Comparison of ENCODE assay signal across 8 cellular contexts in the genomic region with DNA sequence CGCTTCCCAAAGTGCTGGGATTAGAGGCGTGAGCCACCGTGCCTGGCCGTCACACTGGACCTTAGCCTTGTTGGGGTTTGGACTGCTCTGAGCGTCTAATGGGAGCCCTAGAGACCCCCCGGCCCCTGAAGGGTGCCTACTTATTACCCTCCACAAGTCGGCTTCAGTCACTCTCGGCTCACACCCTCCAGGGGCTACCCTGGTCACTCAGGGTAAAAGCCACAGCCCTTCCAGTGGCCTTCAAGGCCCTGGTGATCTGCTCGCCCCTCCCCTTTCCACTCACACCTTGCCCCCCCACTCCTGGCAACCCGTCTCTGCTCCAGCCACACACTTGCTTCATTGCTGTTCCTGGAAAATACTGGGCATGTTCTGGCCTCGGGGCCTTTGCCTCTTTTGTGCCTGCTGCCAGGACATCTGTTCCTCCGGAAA. TPM values are rescaled to one million over a fixed set of nuclear protein-coding genes. Genes with fewer than 3 reads are reported as not detected.
A peak's percentile ranks its signal among the peaks of the same experiment; 100 is the strongest.
DNase-seq lines count a peak whose midpoint lies in the region; ATAC-seq, FAIRE-seq and TF ChIP-seq lines count a peak whose summit lies in the region.

No MANE protein-coding gene starts in this region.

- no peak overlapping the region for H2BK120ac ChIP-seq in H1 (replicated peaks; ENCODE audit: low read depth, low read length)

- H3K56ac ChIP-seq in H1 (replicated peaks; ENCODE audit: insufficient read length, low read depth, low read length), result no peak overlapping the region

- H2AK5ac ChIP-seq in H1 (ENCODE audit: low read depth, low read length), result no peak overlapping the region

- H3K9me3 Mint-ChIP-seq in neural progenitor cell, result no peaks in the 10 kb centered on the region

- no peak overlapping the region for H4K5ac ChIP-seq in H1 (ENCODE audit: insufficient read length, low read depth, low read length)

- H3K18ac ChIP-seq in H1 (ENCODE audit: extremely low read depth, low read length), result no peak overlapping the region

- H2BK5ac ChIP-seq in H1 (ENCODE audit: low read depth, low read length), result peak overlapping the region; percentile 78; the same call in 1 of the 2 replicates

- WGBS in H1 (ENCODE audit: extremely low coverage in 1 of 2, insufficient coverage in 1 of 2, insufficient read length in 1 of 2, insufficient replicate concordance in 2 of 2, low coverage in 1 of 2, low lambda C conversion rate in 2 of 2, missing lambda C conversion rate in 1 of 2), 2 experiments, result 74% methylated on average over 12 of the region's 12 CpGs; no CpG with 5 or more reads in 1 of the 2 experiments

- CTCF ChIA-PET in H1 (lab: Charles Lee; ENCODE audit: partially characterized antibody), result interaction anchor here (1.2 to 7.9 kb wide), 5 partner anchors 9 to 120 kb away, joined by 4 to 48 read pairs (median 8); no protein-coding TSS in a partner anchor

- peak overlapping the region; percentile 34 for H3K4me3 ChIP-seq in GM12864 (ENCODE audit: low read depth, low read length)
- H3K4me3 ChIP-seq in H1 (ENCODE audit: extremely low read depth in 1 of 4, insufficient read depth in 2 of 4, low read depth in 3 of 4, low read length in 4 of 4), result peak overlapping the region in 3 of 4 experiments; percentile 22 to 54 (median 36); a peak in 5 of 8 replicates
- H3K4me3 ChIP-seq in neural progenitor cell, result peak overlapping the region; percentile 59
- H3K4me3 ChIP-seq in MG63, result no peak overlapping the region

- peaks cover 9% of the 10 kb centered on the region for H3K27me3 Mint-ChIP-seq in neural progenitor cell (ENCODE audit: insufficient read depth, low read depth)

- peak overlapping the region; percentile 63; the same call in 1 of the 2 replicates for H4K8ac ChIP-seq in H1 (ENCODE audit: extremely low read depth, insufficient read depth, low read length)

- peak overlapping the region; percentile 79 for H3K4me3 Mint-ChIP-seq in neural progenitor cell

- H3K4me1 ChIP-seq in H1 (replicated peaks in 1 of 4; ENCODE audit: control insufficient read depth in 3 of 4, insufficient read depth in 4 of 4, low read length in 3 of 4), result peaks cover 0 to 12% (median 5%) of the 10 kb centered on the region in 4 experiments; a peak in 6 of 7 replicates
- H3K4me1 ChIP-seq in neural progenitor cell, result peaks cover 2% of the 10 kb centered on the region

- H3K23ac ChIP-seq in H1 (ENCODE audit: insufficient read length), result no peak overlapping the region

- H3K4me1 Mint-ChIP-seq in neural progenitor cell, result peaks cover 15% of the 10 kb centered on the region

- no peaks in the 10 kb centered on the region for H3K9me3 ChIP-seq in H1 (ENCODE audit: insufficient read depth in 2 of 2, low read depth in 1 of 2, low read length in 1 of 2)
- H3K9me3 ChIP-seq in neural progenitor cell (ENCODE audit: low read depth), result no peaks in the 10 kb centered on the region
- no peaks in the 10 kb centered on the region for H3K9me3 ChIP-seq in MG63

- H4K20me1 ChIP-seq in H1 (replicated peaks in 1 of 2; ENCODE audit: control insufficient read depth in 1 of 2, insufficient read depth in 2 of 2, low read length in 2 of 2) (no peaks in the 10 kb centered on the region), neural progenitor cell (ENCODE audit: low read depth) (no peaks in the 10 kb centered on the region)

- no peak for ATAC-seq in GM21515 (IDR thresholded peaks at IDR 0.05; ENCODE audit: unreplicated experiment)
- no peak for ATAC-seq in GM18909 (IDR thresholded peaks at IDR 0.05; ENCODE audit: poor library complexity, unreplicated experiment)

- no peaks in the 10 kb centered on the region; the same call in 1 of the 2 replicates for H3K23me2 ChIP-seq in H1 (ENCODE audit: low read depth, low read length)

- H3K27me3 ChIP-seq in H1 (replicated peaks in 1 of 4; ENCODE audit: control insufficient read depth in 3 of 4, extremely low read depth in 1 of 4, insufficient read depth in 3 of 4, low read length in 3 of 4) (no peaks in the 10 kb centered on the region), neural progenitor cell (no peaks in the 10 kb centered on the region), MG63 (no peaks in the 10 kb centered on the region)

- peak overlapping the region; percentile 87; the same call in 1 of the 2 replicates for H2BK12ac ChIP-seq in H1 (ENCODE audit: low read depth, low read length)

- H3K36me3 ChIP-seq in H1 (ENCODE audit: control insufficient read depth in 2 of 4, insufficient read depth in 4 of 4, low read length in 3 of 4) (no peaks in the 10 kb centered on the region), neural progenitor cell (no peaks in the 10 kb centered on the region), MG63 (no peaks in the 10 kb centered on the region)

- H3K79me1 ChIP-seq in H1 (ENCODE audit: low read depth, low read length), result no peaks in the 10 kb centered on the region

- POLR2A ChIA-PET in H1 (lab: Charles Lee; ENCODE audit: partially characterized antibody), result interaction anchor here (1.0 to 6.1 kb wide), 9 partner anchors 8 to 137 kb away, joined by 3 to 29 read pairs (median 4); a partner anchor contains a TSS

- peaks cover 35% of the 10 kb centered on the region for H3F3A ChIP-seq in neural progenitor cell (ENCODE audit: low read depth)

- DNase-seq in GM12864 (ENCODE audit: low read depth) (no peak), NCI-H510A treated with DMSO at 0.1 percent for 48 hours (lab: John Stamatoyannopoulos, UW) (peak; percentile 25), H1 (ENCODE audit: low read depth in 1 of 2, low spot score in 2 of 2) (no peak), neural progenitor cell (ENCODE audit: low spot score) (no peak), MG63 (no peak), cerebellar nuclear complex (lab: John Stamatoyannopoulos, UW) (no peak)

- TF ChIP-seq POLR2A in H1 (IDR thresholded peaks at IDR 0.05; ENCODE audit: control extremely low read depth in 1 of 2, low read depth in 2 of 2, low read length in 2 of 2), result no peak

- TF ChIP-seq CTCF in GM12864 (IDR thresholded peaks at IDR 0.05; ENCODE audit: low read depth, low read length, missing control alignments), result no peak
- no peak for TF ChIP-seq CTCF in H1 (IDR thresholded peaks at IDR 0.05; ENCODE audit: control extremely low read depth in 1 of 3, insufficient read depth in 1 of 3, low read depth in 1 of 3, low read length in 3 of 3)
- TF ChIP-seq CTCF in neural progenitor cell (IDR thresholded peaks at IDR 0.05), result no peak

- H2AFZ ChIP-seq in H1 (ENCODE audit: low read length) (no peak overlapping the region), neural progenitor cell (replicated peaks) (peak overlapping the region; percentile 92)

- H3K9ac ChIP-seq in H1 (replicated peaks in 1 of 4; ENCODE audit: extremely low read depth in 1 of 4, low read depth in 3 of 4, low read length in 3 of 4), result peak overlapping the region in 2 of 4 experiments; percentile 14 to 29; a peak in 3 of 7 replicates
- no peak overlapping the region for H3K9ac ChIP-seq in neural progenitor cell

- H3K14ac ChIP-seq in H1 (ENCODE audit: insufficient read length), result no peak overlapping the region

- TF ChIP-seq EP300 in H1 (IDR thresholded peaks at IDR 0.05; ENCODE audit: borderline replicate concordance in 1 of 2, low read depth in 2 of 2, low read length in 2 of 2), result no peak

- no peaks in the 10 kb centered on the region for H3K36me3 Mint-ChIP-seq in neural progenitor cell

- no peak overlapping the region for H3K27ac Mint-ChIP-seq in neural progenitor cell

- no peak for FAIRE-seq in H1 (lab: Jason Lieb, UNC)

- H3K79me2 ChIP-seq in H1 (ENCODE audit: control insufficient read depth in 1 of 2, insufficient read depth in 2 of 2, low read length in 2 of 2), result no peaks in the 10 kb centered on the region
- no peaks in the 10 kb centered on the region for H3K79me2 ChIP-seq in neural progenitor cell (ENCODE audit: low read depth)

- H3K4ac ChIP-seq in H1 (replicated peaks; ENCODE audit: insufficient read length, low read depth, low read length), result peak overlapping the region; percentile 8

- no peak overlapping the region for H2BK20ac ChIP-seq in H1 (ENCODE audit: low read length)

- H3K27ac ChIP-seq in H1 (ENCODE audit: low read depth, low read length), result peak overlapping the region; percentile 37; the same call in 1 of the 2 replicates
- no peak overlapping the region for H3K27ac ChIP-seq in neural progenitor cell

- peak overlapping the region; percentile 51 to 65 for H3K4me2 ChIP-seq in H1 (ENCODE audit: insufficient read depth in 1 of 2, low read depth in 2 of 2, low read length in 2 of 2)
- H3K4me2 ChIP-seq in neural progenitor cell, result peak overlapping the region; percentile 78

- peak overlapping the region; percentile 88 for H4K91ac ChIP-seq in H1 (replicated peaks; ENCODE audit: insufficient read length, low read length)

- H2BK15ac ChIP-seq in H1 (ENCODE audit: low read length), result no peak overlapping the region

- TF ChIP-seq RAD21 in H1 (IDR thresholded peaks at IDR 0.05 in 1 of 2, conservative IDR thresholded peaks at IDR 0.05 in 1 of 2; ENCODE audit: low read depth in 2 of 2, low read length in 2 of 2), result no peak

RNA-seq across cellular contexts. Expression of a gene that starts 3.6 kb away (rescaled TPM):
- total RNA-seq in H1 (2021; fragmentation: NEBNext Ultra II Directional; extraction: Animal tissue kit (Norgen Biotek cat#: 25700)), result 0.34 and 0.93 TPM in 2 replicates
- polyA plus RNA-seq in H1 (2011; rRNA removed), result 0.22 and 0.39 TPM in 2 replicates
- 0.87 TPM for polyA plus RNA-seq in H1 (2011; cell fraction: cytosol; rRNA removed)
- 0.20 TPM for polyA plus RNA-seq in H1 (2011; cell fraction: nucleus; rRNA removed)
- polyA plus RNA-seq in H1 (2012, experiment 1 of 2), result 0.51 to 0.70 TPM (median 0.66 TPM) in 4 replicates
- polyA plus RNA-seq in H1 (2012, experiment 2 of 2), result 0.18 TPM
- polyA plus RNA-seq in H1 (2013, experiment 1 of 2), result 0.47 TPM
- 0.61 TPM for polyA plus RNA-seq in H1 (2013, experiment 2 of 2)
- polyA minus RNA-seq in H1 (2011; rRNA and poly(A)+ RNA removed), result 0.10 and 0.44 TPM in 2 replicates
- not detected for polyA minus RNA-seq in H1 (2011; cell fraction: cytosol; rRNA and poly(A)+ RNA removed)
- not detected for polyA minus RNA-seq in H1 (2011; cell fraction: nucleus; rRNA and poly(A)+ RNA removed)
- total RNA-seq in neural progenitor cell (ENCODE audit: low replicate concordance), result 0.19 and 1.3 TPM in 2 replicates
- not detected in 2 replicates for total RNA-seq in MG63 (2014; rRNA removed; shearing (Covaris generic); ENCODE audit: low replicate concordance)

RNA-seq across cellular contexts. Expression of a gene that starts 39.5 kb away (rescaled TPM):
- total RNA-seq in H1 (2021; fragmentation: NEBNext Ultra II Directional; extraction: Animal tissue kit (Norgen Biotek cat#: 25700)), result 26.0 and 29.1 TPM in 2 replicates
- 22.0 and 31.2 TPM in 2 replicates for polyA plus RNA-seq in H1 (2011; rRNA removed)
- 21.3 TPM for polyA plus RNA-seq in H1 (2011; cell fraction: cytosol; rRNA removed)
- polyA plus RNA-seq in H1 (2011; cell fraction: nucleus; rRNA removed), result 90.2 TPM
- 15.8 to 21.0 TPM (median 18.0 TPM) in 4 replicates for polyA plus RNA-seq in H1 (2012, experiment 1 of 2)
- 11.9 TPM for polyA plus RNA-seq in H1 (2012, experiment 2 of 2)
- polyA plus RNA-seq in H1 (2013, experiment 1 of 2), result 31.3 TPM
- polyA plus RNA-seq in H1 (2013, experiment 2 of 2), result 29.9 TPM
- polyA minus RNA-seq in H1 (2011; rRNA and poly(A)+ RNA removed), result 35.4 and 36.4 TPM in 2 replicates
- 16.7 TPM for polyA minus RNA-seq in H1 (2011; cell fraction: cytosol; rRNA and poly(A)+ RNA removed)
- 25.9 TPM for polyA minus RNA-seq in H1 (2011; cell fraction: nucleus; rRNA and poly(A)+ RNA removed)
- 4.7 and 12.7 TPM in 2 replicates for total RNA-seq in neural progenitor cell (ENCODE audit: low replicate concordance)
- total RNA-seq in MG63 (2014; rRNA removed; shearing (Covaris generic); ENCODE audit: low replicate concordance), result 3.6 and 6.6 TPM in 2 replicates

RNA-seq across cellular contexts. Expression of a gene that starts 46.7 kb away (rescaled TPM):
- total RNA-seq in H1 (2021; fragmentation: NEBNext Ultra II Directional; extraction: Animal tissue kit (Norgen Biotek cat#: 25700)), result 28.4 and 29.9 TPM in 2 replicates
- 71.5 and 101 TPM in 2 replicates for polyA plus RNA-seq in H1 (2011; rRNA removed)
- polyA plus RNA-seq in H1 (2011; cell fraction: cytosol; rRNA removed), result 41.8 TPM
- 39.3 TPM for polyA plus RNA-seq in H1 (2011; cell fraction: nucleus; rRNA removed)
- 16.2 to 31.6 TPM (median 27.3 TPM) in 4 replicates for polyA plus RNA-seq in H1 (2012, experiment 1 of 2)
- 24.8 TPM for polyA plus RNA-seq in H1 (2012, experiment 2 of 2)
- polyA plus RNA-seq in H1 (2013, experiment 1 of 2), result 27.2 TPM
- 31.4 TPM for polyA plus RNA-seq in H1 (2013, experiment 2 of 2)
- 21.6 and 29.6 TPM in 2 replicates for polyA minus RNA-seq in H1 (2011; rRNA and poly(A)+ RNA removed)
- polyA minus RNA-seq in H1 (2011; cell fraction: cytosol; rRNA and poly(A)+ RNA removed), result 46.5 TPM
- 26.7 TPM for polyA minus RNA-seq in H1 (2011; cell fraction: nucleus; rRNA and poly(A)+ RNA removed)
- 8.0 and 10.6 TPM in 2 replicates for total RNA-seq in neural progenitor cell (ENCODE audit: low replicate concordance)
- total RNA-seq in MG63 (2014; rRNA removed; shearing (Covaris generic); ENCODE audit: low replicate concordance), result 5.9 and 15.9 TPM in 2 replicates
